ENCODE assay signal across 21 cellular contexts in genomic region chr3:79973482-79973881, GRCh38.
DNase-seq lines count a peak whose midpoint lies in the region; ATAC-seq, FAIRE-seq and TF ChIP-seq lines count a peak whose summit lies in the region.
"Had no signal": no experiment of that assay in that cellular context is flagged by ENCODE, and none has a peak within 500 bp of the region (broad histone marks: within the 10 kb centered on the region; RNA-seq: fewer than 3 reads in every experiment).

No MANE protein-coding gene starts in this region.

- H3K4me1 ChIP-seq in OCI-LY3 (ENCODE audit: low read length) (peaks cover 39% of the 10 kb centered on the region), astrocyte (ENCODE audit: insufficient read depth, low read length) (peaks cover 5% of the 10 kb centered on the region), endothelial cell of umbilical vein (ENCODE audit: control insufficient read depth, extremely low read depth, insufficient read depth, low read length) (peaks cover 5% of the 10 kb centered on the region), mammary epithelial cell (ENCODE audit: insufficient read depth, low read length) (no peaks in the 10 kb centered on the region)

- H3K27ac Mint-ChIP-seq in astrocyte (ENCODE audit: unreplicated experiment) = no peak overlapping the region
- H3K27ac Mint-ChIP-seq: CD8-positive, alpha-beta T cell had no signal

- TF ChIP-seq POLR2A in endothelial cell of umbilical vein (IDR thresholded peaks at IDR 0.05; ENCODE audit: low read depth, low read length) = no peak

- DNase-seq in astrocyte (ENCODE audit: low read depth) (peak; percentile 10), endothelial cell of umbilical vein (ENCODE audit: low read depth, low spot score) (no peak), HEK293T (ENCODE audit: extremely low spot score) (no peak), mammary epithelial cell (no peak), D721Med (ENCODE audit: insufficient read length, low spot score) (no peak)
- DNase-seq: C1 segment of cervical spinal cord; Calu3; CD8-positive, alpha-beta T cell; DMS53; NCI-H146; NCI-H2171 treated with DMSO at 0.1 percent for 48 hours; NCI-H524 treated with DMSO at 0.1 percent for 48 hours; NCI-H82; OCI-M1; SK-N-SH had no signal

- ATAC-seq in HG02870 (IDR thresholded peaks at IDR 0.05; ENCODE audit: unreplicated experiment) = no peak
- ATAC-seq: CD8-positive, alpha-beta T cell; HepG2; K562 had no signal

- H2AFZ ChIP-seq in OCI-LY3 (ENCODE audit: low read depth, low read length) = no peak overlapping the region
- no peak overlapping the region for H2AFZ ChIP-seq in astrocyte (ENCODE audit: low read depth, low read length)
- no peak overlapping the region for H2AFZ ChIP-seq in endothelial cell of umbilical vein (ENCODE audit: low read depth, low read length)
- H2AFZ ChIP-seq in mammary epithelial cell (ENCODE audit: low read depth, low read length) = no peak overlapping the region

- H3K4me1 Mint-ChIP-seq in astrocyte (ENCODE audit: low read depth, unreplicated experiment) = peaks cover 11% of the 10 kb centered on the region

- H4K20me1 ChIP-seq in OCI-LY3 (ENCODE audit: insufficient read depth, low read length) (no peaks in the 10 kb centered on the region), astrocyte (ENCODE audit: insufficient read depth, low read length) (no peaks in the 10 kb centered on the region), endothelial cell of umbilical vein (replicated peaks; ENCODE audit: control insufficient read depth, extremely low read depth, insufficient read depth, low read length) (no peaks in the 10 kb centered on the region), mammary epithelial cell (ENCODE audit: insufficient read depth, low read length) (no peaks in the 10 kb centered on the region)

- H3K9ac ChIP-seq in OCI-LY3 (ENCODE audit: low read length) (no peak overlapping the region), astrocyte (ENCODE audit: low read length) (no peak overlapping the region), endothelial cell of umbilical vein (replicated peaks; ENCODE audit: extremely low read depth, insufficient read depth, low read length) (no peak overlapping the region), mammary epithelial cell (ENCODE audit: insufficient read depth, low read length) (no peak overlapping the region)
- H3K9ac ChIP-seq: SK-N-SH had no signal

- no peaks in the 10 kb centered on the region for H3K9me3 Mint-ChIP-seq in astrocyte (ENCODE audit: unreplicated experiment)

- H3K27ac ChIP-seq in OCI-LY3 (ENCODE audit: low read length) (no peak overlapping the region), astrocyte (ENCODE audit: low read depth, low read length) (no peak overlapping the region), endothelial cell of umbilical vein (ENCODE audit: insufficient read depth, low read depth, low read length) (no peak overlapping the region), mammary epithelial cell (ENCODE audit: insufficient read depth, low read depth, low read length) (no peak overlapping the region)
- H3K27ac ChIP-seq: HL-60 had no signal

- no peaks in the 10 kb centered on the region for H3K27me3 ChIP-seq in OCI-LY3 (ENCODE audit: low read depth, low read length)
- H3K27me3 ChIP-seq in astrocyte (ENCODE audit: insufficient read depth, low read length) = no peaks in the 10 kb centered on the region
- H3K27me3 ChIP-seq in endothelial cell of umbilical vein (ENCODE audit: control insufficient read depth in 2 of 2, insufficient read depth in 2 of 2, low read length in 2 of 2) = no peaks in the 10 kb centered on the region
- H3K27me3 ChIP-seq in mammary epithelial cell (ENCODE audit: insufficient read depth, low read length) = no peaks in the 10 kb centered on the region

- H3K36me3 ChIP-seq in OCI-LY3 (replicated peaks; ENCODE audit: low read depth, low read length) = peaks cover 5% of the 10 kb centered on the region
- H3K36me3 ChIP-seq in astrocyte (ENCODE audit: insufficient read depth, low read length) = no peaks in the 10 kb centered on the region
- H3K36me3 ChIP-seq in endothelial cell of umbilical vein (ENCODE audit: control insufficient read depth in 2 of 2, extremely low read depth in 1 of 2, insufficient read depth in 2 of 2, low read length in 2 of 2) = no peaks in the 10 kb centered on the region
- no peaks in the 10 kb centered on the region for H3K36me3 ChIP-seq in mammary epithelial cell (ENCODE audit: insufficient read depth, low read length)

- CTCF ChIA-PET in endothelial cell of umbilical vein (lab: Charles Lee) = interaction anchor here (0.6 to 0.9 kb wide), 2 partner anchors 10 to 39 kb away, joined by 3 read pairs; no protein-coding TSS in a partner anchor
- CTCF ChIA-PET in HEK293T (lab: Yijun Ruan, JAX) = no interaction called here
- CTCF ChIA-PET in mammary epithelial cell (lab: Charles Lee; ENCODE audit: low non-redundant PET) = no interaction called here

- H3K4me3 Mint-ChIP-seq in astrocyte (ENCODE audit: unreplicated experiment) = no peak overlapping the region
- H3K4me3 Mint-ChIP-seq: CD8-positive, alpha-beta T cell had no signal

- H3K36me3 Mint-ChIP-seq in astrocyte (ENCODE audit: low read depth, unreplicated experiment) = no peaks in the 10 kb centered on the region
- H3K36me3 Mint-ChIP-seq: CD8-positive, alpha-beta T cell had no signal

- no peaks in the 10 kb centered on the region for H3K27me3 Mint-ChIP-seq in astrocyte (ENCODE audit: low read depth, unreplicated experiment)

- POLR2A ChIA-PET in endothelial cell of umbilical vein (lab: Charles Lee) (no interaction called here), HEK293T (lab: Yijun Ruan, JAX) (no interaction called here)

- BruUV-seq in endothelial cell of umbilical vein (replicated peaks; lab: Mats Ljungman, UMichigan) (no TSS peak), mammary epithelial cell (replicated peaks; lab: Mats Ljungman, UMichigan) (no TSS peak)

- peak overlapping the region; percentile 34 for H3K4me2 ChIP-seq in OCI-LY3 (ENCODE audit: low read length)
- no peak overlapping the region for H3K4me2 ChIP-seq in astrocyte (ENCODE audit: low read length)
- no peak overlapping the region for H3K4me2 ChIP-seq in endothelial cell of umbilical vein (ENCODE audit: insufficient read depth, low read length)
- no peak overlapping the region for H3K4me2 ChIP-seq in mammary epithelial cell (ENCODE audit: insufficient read depth, low read depth, low read length)
- H3K4me2 ChIP-seq: SK-N-SH had no signal

- H3K9me3 ChIP-seq in OCI-LY3 (ENCODE audit: insufficient read depth, low read length) (no peaks in the 10 kb centered on the region), astrocyte (ENCODE audit: insufficient read depth, low read depth, low read length) (no peaks in the 10 kb centered on the region), endothelial cell of umbilical vein (replicated peaks; ENCODE audit: control insufficient read depth, insufficient read depth, low read length) (no peaks in the 10 kb centered on the region), mammary epithelial cell (replicated peaks; ENCODE audit: insufficient read depth, low read length) (no peaks in the 10 kb centered on the region)
- H3K9me3 ChIP-seq: SK-N-SH had no signal

- 75% methylated on average over 1 of the region's 1 CpG for WGBS in mammary epithelial cell (ENCODE audit: low coverage, missing lambda C conversion rate)

- intact Hi-C loops in endothelial cell of umbilical vein (cut with micrococcal nuclease) = no loop called here
- intact Hi-C loops in mammary epithelial cell (cut with micrococcal nuclease) = no loop called here

- no peaks in the 10 kb centered on the region for H3K9me1 ChIP-seq in endothelial cell of umbilical vein (replicated peaks; ENCODE audit: control insufficient read depth, extremely low read depth, insufficient read depth, low read length)

- TF ChIP-seq CTCF in OCI-LY3 (IDR thresholded peaks at IDR 0.05; ENCODE audit: low read depth, low read length) (no peak), astrocyte (IDR thresholded peaks at IDR 0.05; ENCODE audit: insufficient read depth, low read depth, low read length) (no peak), endothelial cell of umbilical vein (IDR thresholded peaks at IDR 0.05; ENCODE audit: extremely low read depth in 1 of 2, insufficient read depth in 1 of 2, low read depth in 1 of 2, low read length in 2 of 2) (no peak), mammary epithelial cell (conservative IDR thresholded peaks at IDR 0.05 in 1 of 2, IDR thresholded peaks at IDR 0.05 in 1 of 2; ENCODE audit: extremely low read depth in 1 of 2, insufficient read depth in 1 of 2, low read depth in 1 of 2, low read length in 2 of 2) (no peak), D721Med (IDR thresholded peaks at IDR 0.05; ENCODE audit: insufficient read depth, missing control alignments) (no peak)

- FAIRE-seq in astrocyte (lab: Jason Lieb, UNC) = no peak
- FAIRE-seq in endothelial cell of umbilical vein (lab: Jason Lieb, UNC) = no peak
- FAIRE-seq in D721Med (lab: Jason Lieb, UNC) = no peak
- FAIRE-seq: H54, HepG2, K562 had no signal

- H3K4me3 ChIP-seq in OCI-LY3 (ENCODE audit: low read length) (no peak overlapping the region), astrocyte (ENCODE audit: insufficient read depth, low read depth, low read length) (no peak overlapping the region), endothelial cell of umbilical vein (replicated peaks in 1 of 3; ENCODE audit: insufficient read depth in 1 of 3, low read depth in 1 of 3, low read length in 3 of 3) (no peak overlapping the region), mammary epithelial cell (replicated peaks in 1 of 3; ENCODE audit: insufficient read depth in 1 of 3, low read depth in 2 of 3, low read length in 3 of 3) (no peak overlapping the region)
- H3K4me3 ChIP-seq: K562 had no signal

- in situ Hi-C loops in mammary epithelial cell (cut with MboI; ENCODE audit: low sequenced_read_pairs in 2 of 2) = no loop called here

- dilution Hi-C loops in endothelial cell of umbilical vein (cut with MboI; ENCODE audit: extremely low pct_ligation_motif_present, low sequenced_read_pairs) = no loop called here
- dilution Hi-C loops in mammary epithelial cell (cut with HindIII; ENCODE audit: low sequenced_read_pairs) = no loop called here

- H3K79me2 ChIP-seq in OCI-LY3 (ENCODE audit: low read length) = no peaks in the 10 kb centered on the region
- no peaks in the 10 kb centered on the region for H3K79me2 ChIP-seq in astrocyte (ENCODE audit: insufficient read depth, low read length)
- H3K79me2 ChIP-seq in endothelial cell of umbilical vein (ENCODE audit: control insufficient read depth, insufficient read depth, low read length) = no peaks in the 10 kb centered on the region
- H3K79me2 ChIP-seq in mammary epithelial cell (ENCODE audit: insufficient read depth, low read length) = no peaks in the 10 kb centered on the region

TF ChIP-seq in endothelial cell of umbilical vein, 7 proteins besides CTCF, POLR2A, EP300 and RAD21:
- no peak for TF ChIP-seq MYC (IDR thresholded peaks at IDR 0.05; ENCODE audit: low read depth, low read length)
- TF ChIP-seq FOS (IDR thresholded peaks at IDR 0.05; ENCODE audit: borderline replicate concordance, insufficient read depth, low read length) = peak; percentile 41

TF ChIP-seq in HEK293T, 16 proteins besides CTCF, POLR2A, EP300 and RAD21 (continues in another document):
- TF ChIP-seq L3MBTL2 (conservative IDR thresholded peaks at IDR 0.05) = no peak
- no peak for TF ChIP-seq BHLHE40 (IDR thresholded peaks at IDR 0.05; ENCODE audit: borderline replicate concordance)
- TF ChIP-seq LEF1 (IDR thresholded peaks at IDR 0.05; ENCODE audit: borderline replicate concordance) = no peak
- TF ChIP-seq FOXK2 (IDR thresholded peaks at IDR 0.05) = no peak
- TF ChIP-seq HDGF (IDR thresholded peaks at IDR 0.05; ENCODE audit: borderline replicate concordance) = no peak
